ENCODE assay signal across 1 cellular context in the genomic region with DNA sequence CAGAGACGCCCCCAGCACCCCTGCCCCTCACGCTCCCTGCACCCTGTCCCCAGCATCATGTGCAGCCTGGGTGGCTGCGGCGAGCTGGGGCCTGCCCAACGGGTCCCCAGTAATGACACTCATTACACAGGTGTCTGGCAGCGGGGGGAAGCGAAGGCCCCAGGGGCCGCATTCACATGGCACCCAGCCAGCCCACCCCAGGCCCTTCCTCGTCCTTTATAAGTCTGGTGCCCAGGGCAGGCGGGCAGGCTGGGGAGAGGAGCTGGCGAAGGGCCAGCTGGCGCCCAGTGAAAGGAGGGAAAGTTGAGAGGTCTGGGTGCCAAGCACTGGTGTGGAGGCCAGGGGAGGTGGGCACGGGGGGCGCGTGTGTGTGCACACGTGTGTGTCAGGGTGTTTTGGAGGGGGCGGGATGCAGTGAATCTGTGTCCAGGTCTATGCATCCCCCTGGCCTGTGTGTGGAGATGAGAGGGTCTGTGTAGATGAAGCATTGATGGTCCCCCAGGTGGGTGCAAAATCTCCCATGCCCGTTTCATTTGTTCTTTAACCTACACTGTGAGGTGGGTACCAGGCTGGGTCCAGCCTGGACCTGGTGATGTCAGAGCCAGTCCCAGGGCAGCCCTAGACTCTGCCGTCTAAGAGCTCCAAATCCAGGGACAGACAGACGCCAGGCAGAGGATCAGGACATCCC.
TF ChIP-seq lines count a peak whose summit lies in the region.

No MANE protein-coding gene starts in this region.

TF ChIP-seq in liver, 16 proteins besides CTCF, POLR2A, EP300 and RAD21 (continued from another document):
- TF ChIP-seq, protein P1, sequence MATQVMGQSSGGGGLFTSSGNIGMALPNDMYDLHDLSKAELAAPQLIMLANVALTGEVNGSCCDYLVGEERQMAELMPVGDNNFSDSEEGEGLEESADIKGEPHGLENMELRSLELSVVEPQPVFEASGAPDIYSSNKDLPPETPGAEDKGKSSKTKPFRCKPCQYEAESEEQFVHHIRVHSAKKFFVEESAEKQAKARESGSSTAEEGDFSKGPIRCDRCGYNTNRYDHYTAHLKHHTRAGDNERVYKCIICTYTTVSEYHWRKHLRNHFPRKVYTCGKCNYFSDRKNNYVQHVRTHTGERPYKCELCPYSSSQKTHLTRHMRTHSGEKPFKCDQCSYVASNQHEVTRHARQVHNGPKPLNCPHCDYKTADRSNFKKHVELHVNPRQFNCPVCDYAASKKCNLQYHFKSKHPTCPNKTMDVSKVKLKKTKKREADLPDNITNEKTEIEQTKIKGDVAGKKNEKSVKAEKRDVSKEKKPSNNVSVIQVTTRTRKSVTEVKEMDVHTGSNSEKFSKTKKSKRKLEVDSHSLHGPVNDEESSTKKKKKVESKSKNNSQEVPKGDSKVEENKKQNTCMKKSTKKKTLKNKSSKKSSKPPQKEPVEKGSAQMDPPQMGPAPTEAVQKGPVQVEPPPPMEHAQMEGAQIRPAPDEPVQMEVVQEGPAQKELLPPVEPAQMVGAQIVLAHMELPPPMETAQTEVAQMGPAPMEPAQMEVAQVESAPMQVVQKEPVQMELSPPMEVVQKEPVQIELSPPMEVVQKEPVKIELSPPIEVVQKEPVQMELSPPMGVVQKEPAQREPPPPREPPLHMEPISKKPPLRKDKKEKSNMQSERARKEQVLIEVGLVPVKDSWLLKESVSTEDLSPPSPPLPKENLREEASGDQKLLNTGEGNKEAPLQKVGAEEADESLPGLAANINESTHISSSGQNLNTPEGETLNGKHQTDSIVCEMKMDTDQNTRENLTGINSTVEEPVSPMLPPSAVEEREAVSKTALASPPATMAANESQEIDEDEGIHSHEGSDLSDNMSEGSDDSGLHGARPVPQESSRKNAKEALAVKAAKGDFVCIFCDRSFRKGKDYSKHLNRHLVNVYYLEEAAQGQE (IDR thresholded peaks at IDR 0.05): no peak
